13 cellular contexts compared by ENCODE assay signal in the genomic region with DNA sequence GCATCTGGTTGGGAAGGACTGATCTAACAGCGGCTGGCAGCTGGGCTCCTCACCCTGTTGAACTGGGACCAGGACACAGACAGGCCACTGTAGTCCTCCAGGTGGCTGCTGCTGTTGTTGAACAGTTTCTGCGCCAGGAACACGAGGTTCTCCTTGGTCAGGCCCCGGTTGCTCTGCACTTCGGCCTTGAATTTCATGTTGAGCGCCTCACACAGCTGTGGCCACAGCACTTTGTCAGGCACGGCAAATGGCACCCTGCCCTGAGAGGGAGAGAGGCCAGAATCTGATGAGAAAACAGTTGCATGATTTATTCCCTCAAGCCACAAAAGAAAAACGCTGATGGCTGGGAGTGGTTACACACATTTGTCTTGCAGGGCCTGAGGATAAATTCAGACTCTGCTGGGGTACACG. TPM values are rescaled to one million over a fixed set of nuclear protein-coding genes. Genes with fewer than 3 reads are reported as not detected.
DNase-seq lines count a peak whose midpoint lies in the region; ATAC-seq, FAIRE-seq and TF ChIP-seq lines count a peak whose summit lies in the region.
"Not testable (repeated sequence)": the region's sequence is repeated elsewhere in the genome, so short reads cannot be mapped to it uniquely, and the experiment has no call there.
"Had no signal": no experiment of that assay in that cellular context is flagged by ENCODE, and none has a peak within 500 bp of the region (broad histone marks: within the 10 kb centered on the region; RNA-seq: fewer than 3 reads in every experiment).

No MANE protein-coding gene starts in this region.

- H3K9me3 Mint-ChIP-seq in astrocyte (ENCODE audit: unreplicated experiment) = not testable (repeated sequence)

- not testable (repeated sequence) for TF ChIP-seq EP300 in esophagus muscularis mucosa (IDR thresholded peaks at IDR 0.05); ovary (IDR thresholded peaks at IDR 0.05)

- FAIRE-seq in astrocyte (lab: Jason Lieb, UNC) = not testable (repeated sequence)

- not testable (repeated sequence) for TF ChIP-seq POLR2A in esophagus muscularis mucosa (IDR thresholded peaks at IDR 0.05; ENCODE audit: low read depth); right lobe of liver (IDR thresholded peaks at IDR 0.05); ovary (IDR thresholded peaks at IDR 0.05)

- not testable (repeated sequence) for H3K4me3 Mint-ChIP-seq in astrocyte (ENCODE audit: unreplicated experiment)

- not testable (repeated sequence) for TF ChIP-seq CTCF in astrocyte (IDR thresholded peaks at IDR 0.05; ENCODE audit: insufficient read depth, low read depth, low read length); esophagus muscularis mucosa (IDR thresholded peaks at IDR 0.05); right lobe of liver (IDR thresholded peaks at IDR 0.05); ovary (IDR thresholded peaks at IDR 0.05)

- not testable (repeated sequence) for H3K9me3 ChIP-seq in GM23248 (ENCODE audit: low read depth); astrocyte (ENCODE audit: insufficient read depth, low read depth, low read length); esophagus muscularis mucosa; right lobe of liver; ovary; aorta (ENCODE audit: control insufficient read depth, low read length)

- not testable (repeated sequence) for H3K4me1 ChIP-seq in GM23248 (ENCODE audit: insufficient read depth); astrocyte (ENCODE audit: insufficient read depth, low read length); right lobe of liver; ovary (ENCODE audit: insufficient read depth); aorta (ENCODE audit: control insufficient read depth in 1 of 2, insufficient read depth in 2 of 2, low read length in 2 of 2)
- peaks cover 5 to 21% (median 7%) of the 10 kb centered on the region in 4 donors for H3K4me1 ChIP-seq in esophagus muscularis mucosa

- not testable (repeated sequence) for H3K79me2 ChIP-seq in GM23248 (ENCODE audit: insufficient read depth); astrocyte (ENCODE audit: insufficient read depth, low read length)

- not testable (repeated sequence) for H3K4me2 ChIP-seq in GM23248 (ENCODE audit: unreplicated experiment); astrocyte (ENCODE audit: low read length)

- H4K20me1 ChIP-seq in GM23248 (ENCODE audit: insufficient read depth); astrocyte (ENCODE audit: insufficient read depth, low read length): not testable (repeated sequence)

- H3K4me1 Mint-ChIP-seq in astrocyte (ENCODE audit: low read depth, unreplicated experiment) = not testable (repeated sequence)

- intact Hi-C loops in esophagus muscularis mucosa (cut with DNase I); cardiac septum (cut with DNase I); right lobe of liver (cut with DNase I); ovary (cut with DNase I); aorta (cut with DNase I): not testable (repeated sequence)

- H3K27me3 ChIP-seq in GM23248 (replicated peaks; ENCODE audit: insufficient read depth); astrocyte (ENCODE audit: insufficient read depth, low read length); esophagus muscularis mucosa; right lobe of liver; ovary; aorta (ENCODE audit: control insufficient read depth in 1 of 2, insufficient read depth in 2 of 2, low read length in 1 of 2): not testable (repeated sequence)

- peak; percentile 43 for DNase-seq in GM23248
- peak; percentile 41 for DNase-seq in astrocyte (ENCODE audit: low read depth)
- peak; percentile 93 for DNase-seq in esophagus muscularis mucosa (ENCODE audit: extremely low spot score)
- DNase-seq in cardiac septum (ENCODE audit: low spot score) = peak; percentile 83
- DNase-seq in right lobe of liver = peak in 1 of 3 donors; percentile 81
- DNase-seq in ovary = peak; percentile 88 to 93 (median 91)
- peak; percentile 73 for DNase-seq in stromal cell of bone marrow (ENCODE audit: low read depth)
- peak; percentile 73 for DNase-seq in aorta

- H3K36me3 ChIP-seq in GM23248 (ENCODE audit: low read depth) = peaks cover 20% of the 10 kb centered on the region
- H3K36me3 ChIP-seq in astrocyte (ENCODE audit: insufficient read depth, low read length) = peaks cover 41% of the 10 kb centered on the region
- H3K36me3 ChIP-seq in esophagus muscularis mucosa = peaks cover 62 to 100% (median 96%) of the 10 kb centered on the region in 4 donors
- H3K36me3 ChIP-seq in right lobe of liver = peaks cover 0 to 58% (median 28%) of the 10 kb centered on the region in 4 donors
- not testable (repeated sequence) for H3K36me3 ChIP-seq in ovary; aorta (ENCODE audit: control insufficient read depth in 1 of 2, insufficient read depth in 2 of 2, low read length in 1 of 2)

- ATAC-seq in right lobe of liver (peak; percentile 67 to 86 (median 74)), aorta (ENCODE audit: low FRiP score) (peak; percentile 62)

- WGBS in GM23248 (ENCODE audit: low coverage in 1 of 2, low lambda C conversion rate in 2 of 2, missing lambda C conversion rate in 2 of 2), 2 experiments = 20 to 24% methylated on average over 9 of the region's 9 CpGs
- WGBS in esophagus muscularis mucosa = 55% methylated on average over 7 of the region's 9 CpGs
- 36% methylated on average over 6 of the region's 9 CpGs for WGBS in right lobe of liver (ENCODE audit: insufficient coverage, low coverage, low lambda C conversion rate, missing lambda C conversion rate)
- 11 to 19% (median 11%) methylated on average over 9 of the region's 9 CpGs for WGBS in ovary, 3 donors
- 58 to 62% methylated on average over 9 of the region's 9 CpGs for WGBS in aorta, 2 donors

- not testable (repeated sequence) for H3K36me3 Mint-ChIP-seq in astrocyte (ENCODE audit: low read depth, unreplicated experiment)

- not testable (repeated sequence) for H3K4me3 ChIP-seq in GM23248; astrocyte (ENCODE audit: insufficient read depth, low read depth, low read length); esophagus muscularis mucosa; right lobe of liver; ovary; aorta (ENCODE audit: low read length in 2 of 2)

- H3K27ac ChIP-seq in GM23248; astrocyte (ENCODE audit: low read depth, low read length); right lobe of liver; aorta (ENCODE audit: low read depth in 1 of 2, low read length in 2 of 2): not testable (repeated sequence)
- H3K27ac ChIP-seq in esophagus muscularis mucosa (replicated peaks in 1 of 4) (peak overlapping the region; percentile 34 to 52 (median 38)), ovary (peak overlapping the region; percentile 20 to 78)

- not testable (repeated sequence) for H3K27ac Mint-ChIP-seq in astrocyte (ENCODE audit: unreplicated experiment)

- H3K9ac ChIP-seq in GM23248; astrocyte (ENCODE audit: low read length): not testable (repeated sequence)

- not testable (repeated sequence) for H2AFZ ChIP-seq in GM23248; astrocyte (ENCODE audit: low read depth, low read length)

- in situ Hi-C loops in GM23248 (cut with MboI) = not testable (repeated sequence)

- H3K9me2 ChIP-seq in GM23248 (ENCODE audit: insufficient read depth) = not testable (repeated sequence)

- not testable (repeated sequence) for H3K27me3 Mint-ChIP-seq in astrocyte (ENCODE audit: low read depth, unreplicated experiment)

- peaks cover 15% of the 10 kb centered on the region; the same call in 1 of the 2 replicates for H3F3A ChIP-seq in GM23248 (ENCODE audit: insufficient read depth)

RNA-seq across cellular contexts. Expression of a gene that starts 17.6 kb away (rescaled TPM):
- total RNA-seq in GM23248 (2014; rRNA removed; shearing (Covaris generic)) = 25.0 and 27.6 TPM in 2 replicates
- polyA plus RNA-seq in GM23248 (2016; fragmentation: Nextera tagmentation; extraction: Ambion mirVana) (11.1 and 13.0 TPM in 2 replicates), ovary (10 to 100 TPM in 1 of 2 donors, 1 to 10 TPM in 1; 9.2 to 30.4 TPM), aorta (10 to 100 TPM; 13.1 to 27.5 TPM)
- total RNA-seq in astrocyte (0.26 and 0.64 TPM in 2 replicates), esophagus muscularis mucosa (10 to 100 TPM; 20.3 to 31.3 (median 22.0) TPM), cardiac septum (6.0 TPM), right lobe of liver (10 to 100 TPM in 5 of 6 experiments, 1 to 10 TPM in 1; 8.8 to 23.9 (median 12.8) TPM), ovary (10 to 100 TPM; 19.5 to 40.1 (median 31.0) TPM), aorta (10 to 100 TPM; 17.3 to 26.0 TPM)

RNA-seq across cellular contexts. Expression of a gene that starts 26.7 kb away (rescaled TPM):
- total RNA-seq in GM23248 (2014; rRNA removed; shearing (Covaris generic)) = not detected in 2 replicates
- polyA plus RNA-seq in GM23248 (2016; fragmentation: Nextera tagmentation; extraction: Ambion mirVana) = not detected in 2 replicates
- not detected in 2 replicates for total RNA-seq in astrocyte
- total RNA-seq in esophagus muscularis mucosa = not detected
- not detected for total RNA-seq in cardiac septum
- total RNA-seq in right lobe of liver = not detected
- not detected for total RNA-seq in ovary
- polyA plus RNA-seq in ovary = not detected
- not detected for total RNA-seq in aorta
- not detected for polyA plus RNA-seq in aorta
- total RNA-seq: activated naive CD8-positive, alpha-beta T cell treated with anti-CD3 and anti-CD28 coated beads, Interleukin-2, amount 10 ng/mL, durations not matched to agents 7 days and 5 days; activated T-helper 2 cell treated with anti-CD3 and anti-CD28 coated beads, Interferon-gamma antibody, Interleukin-2, Interleukin-4, amounts not matched to agents 10 μg/mL and 5 μg/mL and 100 μg/mL, durations not matched to agents 14 hours and 24 hours and 36 hours; left colon; osteoblast; spleen had no signal
- polyA plus RNA-seq: spleen had no signal

RNA-seq across cellular contexts. Expression of a gene that starts 31.0 kb away (rescaled TPM):
- total RNA-seq in GM23248 (2014; rRNA removed; shearing (Covaris generic)) = not detected in 2 replicates
- not detected in 2 replicates for polyA plus RNA-seq in GM23248 (2016; fragmentation: Nextera tagmentation; extraction: Ambion mirVana)
- total RNA-seq in astrocyte = not detected in 2 replicates
- total RNA-seq in esophagus muscularis mucosa = under 1 TPM; 0.17 to 0.42 (median 0.26) TPM
- not detected for total RNA-seq in cardiac septum
- under 1 TPM in 1 of 6 experiments, not detected in 5; 0.11 TPM for total RNA-seq in right lobe of liver
- total RNA-seq in ovary = under 1 TPM in 4 of 7 donors, not detected in 3; 0.08 to 0.40 (median 0.15) TPM
- under 1 TPM in 1 of 2 donors, not detected in 1; 0.07 TPM for polyA plus RNA-seq in ovary
- under 1 TPM; 0.15 to 0.32 TPM for total RNA-seq in aorta
- polyA plus RNA-seq in aorta = not detected
- total RNA-seq: osteoblast had no signal

RNA-seq across cellular contexts. Expression of a gene that starts 57.1 kb away (rescaled TPM):
- 97.5 and 128 TPM in 2 replicates for total RNA-seq in GM23248 (2014; rRNA removed; shearing (Covaris generic))
- 123 and 124 TPM in 2 replicates for polyA plus RNA-seq in GM23248 (2016; fragmentation: Nextera tagmentation; extraction: Ambion mirVana)
- 201 and 209 TPM in 2 replicates for total RNA-seq in astrocyte
- 100 to 1,000 TPM; 102 to 140 (median 128) TPM for total RNA-seq in esophagus muscularis mucosa
- 43.9 TPM for total RNA-seq in cardiac septum
- 100 to 1,000 TPM in 1 of 6 experiments, 10 to 100 TPM in 5; 54.0 to 108 (median 65.3) TPM for total RNA-seq in right lobe of liver
- total RNA-seq in ovary = 100 to 1,000 TPM in 2 of 7 donors, 10 to 100 TPM in 5; 53.8 to 114 (median 94.3) TPM
- 100 to 1,000 TPM; 124 to 130 TPM for polyA plus RNA-seq in ovary
- 100 to 1,000 TPM; 109 to 130 TPM for total RNA-seq in aorta
- polyA plus RNA-seq in aorta = 100 to 1,000 TPM; 122 to 156 TPM
